In genomic region chr20:46548688-46549087, GRCh38 we compare ENCODE assay signal across 36 cellular contexts. TPM values are rescaled to one million over a fixed set of nuclear protein-coding genes. Genes with fewer than 3 reads are reported as not detected.
"Had no signal": no experiment of that assay in that cellular context is flagged by ENCODE, and none has a peak within 500 bp of the region (broad histone marks: within the 10 kb centered on the region; RNA-seq: fewer than 3 reads in every experiment).

No MANE protein-coding gene starts in this region.

- H3K27ac ChIP-seq: PC-9, RWPE1, SJCRH30 had no signal

- H3K36me3 ChIP-seq: MG63, SJCRH30 had no signal

- H3K27me3 ChIP-seq: MG63, SJCRH30 had no signal

- H2AFZ ChIP-seq: PC-9 had no signal

- DNase-seq: MG63, NCI-H1048, NCI-H1092 treated with DMSO at 0.1 percent for 48 hours, NCI-H1105 treated with DMSO at 0.1 percent for 48 hours, NCI-H1417, NCI-H1436, NCI-H146, NCI-H1694, NCI-H187, NCI-H1930, NCI-H2029 treated with DMSO at 0.1 percent for 48 hours, NCI-H2081 treated with DMSO at 0.1 percent for 48 hours, NCI-H2107, NCI-H2171, NCI-H226, NCI-H446 treated with DMSO at 0.1 percent for 48 hours, NCI-H510A, NCI-H524, NCI-H526, NCI-H69, NCI-H748 treated with DMSO at 0.1 percent for 48 hours, NCI-H82, PC-9, SHP77, SIG-M5, SK-N-SH, SW 1271 had no signal

- ATAC-seq: Panc1, Right ventricle myocardium inferior had no signal

- H3K4me3 ChIP-seq: MG63, PC-9, SJCRH30 had no signal

- H3K9me3 ChIP-seq: MG63, SJCRH30, SK-N-SH had no signal

- FAIRE-seq: RCC 7860 had no signal

- H3K9ac ChIP-seq: SK-N-SH had no signal

- H3K4me2 ChIP-seq: PC-9, SK-N-SH had no signal

RNA-seq across cellular contexts. Expression of gene OCSTAMP, which starts 1.8 kb away (rescaled TPM):
- total RNA-seq: M059J, OCI-LY7, PC-9, Right ventricle myocardium inferior, RPMI7951, SJCRH30, SK-MEL-5 had no signal
- polyA plus RNA-seq: SK-N-SH had no signal

RNA-seq across cellular contexts. Expression of gene ZNF334, which starts 35.3 kb away (rescaled TPM):
- total RNA-seq: OCI-LY7, RPMI7951, SK-MEL-5 had no signal
